In the genomic region with DNA sequence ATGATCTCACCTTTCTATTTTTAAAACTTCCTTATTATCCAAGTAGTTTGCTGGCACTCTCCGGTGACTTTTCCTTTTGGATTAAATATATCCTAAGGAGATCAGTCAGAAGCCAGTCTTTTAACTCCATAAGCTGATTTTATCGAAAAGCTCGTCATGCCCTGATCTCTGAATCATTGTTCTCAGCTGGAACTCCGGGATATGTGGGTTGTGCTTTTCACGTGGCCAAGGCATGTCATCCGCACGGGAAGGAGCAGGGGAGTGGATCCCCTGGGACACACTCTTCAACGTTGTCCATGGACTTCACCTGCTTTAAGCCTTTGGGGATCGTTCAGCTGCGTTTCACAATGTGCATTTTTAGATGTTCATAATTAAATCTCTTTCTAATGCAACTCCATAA, we compare ENCODE assay signal across 14 cellular contexts.
DNase-seq lines count a peak whose midpoint lies in the region; TF ChIP-seq lines count a peak whose summit lies in the region.
"Had no signal": no experiment of that assay in that cellular context is flagged by ENCODE, and none has a peak within 500 bp of the region (broad histone marks: within the 10 kb centered on the region; RNA-seq: fewer than 3 reads in every experiment).

No MANE protein-coding gene starts in this region.

- H2AFZ ChIP-seq in parathyroid adenoma, result peak overlapping the region; percentile 33

- no peak overlapping the region for H3K27ac ChIP-seq in parathyroid adenoma
- H3K27ac ChIP-seq: C4-2B had no signal

- TF ChIP-seq CTCF in parathyroid adenoma (IDR thresholded peaks at IDR 0.05), result no peak

- H3K4me2 ChIP-seq in parathyroid adenoma (ENCODE audit: low read length), result peak overlapping the region; percentile 59

- no peaks in the 10 kb centered on the region for H3K27me3 ChIP-seq in parathyroid adenoma (ENCODE audit: control insufficient read depth, insufficient read depth, low read length)
- H3K27me3 ChIP-seq: BE2C had no signal

- no peaks in the 10 kb centered on the region for H3K79me2 ChIP-seq in parathyroid adenoma

- peak overlapping the region; percentile 19 for H3K4me3 ChIP-seq in parathyroid adenoma (ENCODE audit: low read depth, low read length)

- DNase-seq in D341Med (ENCODE audit: low spot score) (peak; percentile 83), NCI-H187 (lab: John Stamatoyannopoulos, UW) (peak; percentile 28 to 53), NCI-H82 (lab: John Stamatoyannopoulos, UW) (peak; percentile 90), HPDE6-E6E7 (ENCODE audit: extremely low spot score) (no peak), NCI-H526 treated with DMSO at 0.1 percent for 48 hours (lab: John Stamatoyannopoulos, UW) (no peak), midbrain (lab: John Stamatoyannopoulos, UW) (no peak)
- DNase-seq: BE2C; CD4-positive, alpha-beta memory T cell; DND-41; GF-D8; HCEC 1CT; HFFc6 had no signal

- peaks cover 3% of the 10 kb centered on the region for H3K4me1 ChIP-seq in parathyroid adenoma
- H3K4me1 ChIP-seq: BE2C had no signal

- no peaks in the 10 kb centered on the region for H3K9me3 ChIP-seq in parathyroid adenoma (ENCODE audit: control insufficient read depth, low read length)
- H3K9me3 ChIP-seq: BE2C had no signal

- no peaks in the 10 kb centered on the region for H3K36me3 ChIP-seq in parathyroid adenoma (ENCODE audit: control insufficient read depth, insufficient read depth, low read length)
- H3K36me3 ChIP-seq: BE2C had no signal

- H3K9ac ChIP-seq in parathyroid adenoma, result no peak overlapping the region

Comparison
In these comparisons a context has a peak if more than half of its experiments do, and no peak if none do; other contexts are left out.
1. DNase-seq: peak in D341Med (single experiment), NCI-H187 (2 of 2) and NCI-H82 (single experiment); none in HPDE6-E6E7 (single experiment), NCI-H526 treated with DMSO at 0.1 percent for 48 hours (single experiment) and midbrain (single experiment).